In genomic region chr2:222318026-222318711, GRCh38 we compare ENCODE assay signal across 1 cellular context.
TF ChIP-seq lines count a peak whose summit lies in the region.

No MANE protein-coding gene starts in this region.

TF ChIP-seq in HEK293, 187 proteins besides CTCF, POLR2A, EP300 and RAD21 (continued from another document):
- TF ChIP-seq, protein P1, sequence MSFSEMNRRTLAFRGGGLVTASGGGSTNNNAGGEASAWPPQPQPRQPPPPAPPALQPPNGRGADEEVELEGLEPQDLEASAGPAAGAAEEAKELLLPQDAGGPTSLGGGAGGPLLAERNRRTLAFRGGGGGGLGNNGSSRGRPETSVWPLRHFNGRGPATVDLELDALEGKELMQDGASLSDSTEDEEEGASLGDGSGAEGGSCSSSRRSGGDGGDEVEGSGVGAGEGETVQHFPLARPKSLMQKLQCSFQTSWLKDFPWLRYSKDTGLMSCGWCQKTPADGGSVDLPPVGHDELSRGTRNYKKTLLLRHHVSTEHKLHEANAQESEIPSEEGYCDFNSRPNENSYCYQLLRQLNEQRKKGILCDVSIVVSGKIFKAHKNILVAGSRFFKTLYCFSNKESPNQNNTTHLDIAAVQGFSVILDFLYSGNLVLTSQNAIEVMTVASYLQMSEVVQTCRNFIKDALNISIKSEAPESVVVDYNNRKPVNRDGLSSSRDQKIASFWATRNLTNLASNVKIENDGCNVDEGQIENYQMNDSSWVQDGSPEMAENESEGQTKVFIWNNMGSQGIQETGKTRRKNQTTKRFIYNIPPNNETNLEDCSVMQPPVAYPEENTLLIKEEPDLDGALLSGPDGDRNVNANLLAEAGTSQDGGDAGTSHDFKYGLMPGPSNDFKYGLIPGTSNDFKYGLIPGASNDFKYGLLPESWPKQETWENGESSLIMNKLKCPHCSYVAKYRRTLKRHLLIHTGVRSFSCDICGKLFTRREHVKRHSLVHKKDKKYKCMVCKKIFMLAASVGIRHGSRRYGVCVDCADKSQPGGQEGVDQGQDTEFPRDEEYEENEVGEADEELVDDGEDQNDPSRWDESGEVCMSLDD (tag by site-specific recombination; IDR thresholded peaks at IDR 0.05) = no peak
- TF ChIP-seq ZNF596 (tag by site-specific recombination; IDR thresholded peaks at IDR 0.05) (no peak), KLF10 (tag by site-specific recombination; IDR thresholded peaks at IDR 0.05) (no peak), ZNF555 (tag by site-specific recombination; conservative IDR thresholded peaks at IDR 0.05) (no peak), ZNF654 (tag by site-specific recombination; IDR thresholded peaks at IDR 0.05; ENCODE audit: low read depth) (peak; percentile 61), ZNF157 (tag by site-specific recombination; IDR thresholded peaks at IDR 0.05) (no peak), HOXD13 (CRISPR knock-in tag; IDR thresholded peaks at IDR 0.05; ENCODE audit: borderline replicate concordance) (no peak), ZNF600 (tag by site-specific recombination; IDR thresholded peaks at IDR 0.05) (peak; percentile 73; the same call in 1 of the 2 replicates), ZFP37 (tag by site-specific recombination; IDR thresholded peaks at IDR 0.05) (no peak), SCRT2 (tag by site-specific recombination; IDR thresholded peaks at IDR 0.05) (peak; percentile 61; the same call in 1 of the 2 replicates), ZBTB49 (tag by site-specific recombination; IDR thresholded peaks at IDR 0.05; ENCODE audit: low read depth) (no peak), ZNF335 (tag by site-specific recombination; conservative IDR thresholded peaks at IDR 0.05) (peak; percentile 87), ZNF223 (tag by site-specific recombination; IDR thresholded peaks at IDR 0.05) (no peak), ZNF571 (tag by site-specific recombination; IDR thresholded peaks at IDR 0.05) (no peak), ZNF175 (tag by site-specific recombination; IDR thresholded peaks at IDR 0.05) (no peak), ZBTB26 (tag by site-specific recombination; optimal IDR thresholded peaks at IDR 0.05) (peak; percentile 88), SCRT1 (tag by site-specific recombination; IDR thresholded peaks at IDR 0.05; ENCODE audit: borderline replicate concordance) (no peak), SP3 (tag by site-specific recombination; IDR thresholded peaks at IDR 0.05) (no peak), ZBTB1 (tag by site-specific recombination; IDR thresholded peaks at IDR 0.05) (no peak), HOXC10 (CRISPR knock-in tag; IDR thresholded peaks at IDR 0.05) (no peak), ZFP69B (tag by site-specific recombination; IDR thresholded peaks at IDR 0.05) (peak; percentile 90), ZNF830 (tag by site-specific recombination; IDR thresholded peaks at IDR 0.05; ENCODE audit: low read depth) (no peak), ZBTB8A (tag by site-specific recombination; IDR thresholded peaks at IDR 0.05) (peak; percentile 95), ZNF704 (tag by site-specific recombination; IDR thresholded peaks at IDR 0.05) (no peak), ZNF677 (tag by site-specific recombination; IDR thresholded peaks at IDR 0.05) (no peak), ZNF521 (tag by site-specific recombination; IDR thresholded peaks at IDR 0.05) (no peak), ZNF114 (tag by site-specific recombination; IDR thresholded peaks at IDR 0.05) (no peak)
- TF ChIP-seq, protein P2, sequence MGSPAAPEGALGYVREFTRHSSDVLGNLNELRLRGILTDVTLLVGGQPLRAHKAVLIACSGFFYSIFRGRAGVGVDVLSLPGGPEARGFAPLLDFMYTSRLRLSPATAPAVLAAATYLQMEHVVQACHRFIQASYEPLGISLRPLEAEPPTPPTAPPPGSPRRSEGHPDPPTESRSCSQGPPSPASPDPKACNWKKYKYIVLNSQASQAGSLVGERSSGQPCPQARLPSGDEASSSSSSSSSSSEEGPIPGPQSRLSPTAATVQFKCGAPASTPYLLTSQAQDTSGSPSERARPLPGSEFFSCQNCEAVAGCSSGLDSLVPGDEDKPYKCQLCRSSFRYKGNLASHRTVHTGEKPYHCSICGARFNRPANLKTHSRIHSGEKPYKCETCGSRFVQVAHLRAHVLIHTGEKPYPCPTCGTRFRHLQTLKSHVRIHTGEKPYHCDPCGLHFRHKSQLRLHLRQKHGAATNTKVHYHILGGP (tag by site-specific recombination; IDR thresholded peaks at IDR 0.05) = no peak
- TF ChIP-seq, protein P3, sequence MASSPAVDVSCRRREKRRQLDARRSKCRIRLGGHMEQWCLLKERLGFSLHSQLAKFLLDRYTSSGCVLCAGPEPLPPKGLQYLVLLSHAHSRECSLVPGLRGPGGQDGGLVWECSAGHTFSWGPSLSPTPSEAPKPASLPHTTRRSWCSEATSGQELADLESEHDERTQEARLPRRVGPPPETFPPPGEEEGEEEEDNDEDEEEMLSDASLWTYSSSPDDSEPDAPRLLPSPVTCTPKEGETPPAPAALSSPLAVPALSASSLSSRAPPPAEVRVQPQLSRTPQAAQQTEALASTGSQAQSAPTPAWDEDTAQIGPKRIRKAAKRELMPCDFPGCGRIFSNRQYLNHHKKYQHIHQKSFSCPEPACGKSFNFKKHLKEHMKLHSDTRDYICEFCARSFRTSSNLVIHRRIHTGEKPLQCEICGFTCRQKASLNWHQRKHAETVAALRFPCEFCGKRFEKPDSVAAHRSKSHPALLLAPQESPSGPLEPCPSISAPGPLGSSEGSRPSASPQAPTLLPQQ (tag by site-specific recombination; IDR thresholded peaks at IDR 0.05) = peak; percentile 96
- TF ChIP-seq, protein P4, sequence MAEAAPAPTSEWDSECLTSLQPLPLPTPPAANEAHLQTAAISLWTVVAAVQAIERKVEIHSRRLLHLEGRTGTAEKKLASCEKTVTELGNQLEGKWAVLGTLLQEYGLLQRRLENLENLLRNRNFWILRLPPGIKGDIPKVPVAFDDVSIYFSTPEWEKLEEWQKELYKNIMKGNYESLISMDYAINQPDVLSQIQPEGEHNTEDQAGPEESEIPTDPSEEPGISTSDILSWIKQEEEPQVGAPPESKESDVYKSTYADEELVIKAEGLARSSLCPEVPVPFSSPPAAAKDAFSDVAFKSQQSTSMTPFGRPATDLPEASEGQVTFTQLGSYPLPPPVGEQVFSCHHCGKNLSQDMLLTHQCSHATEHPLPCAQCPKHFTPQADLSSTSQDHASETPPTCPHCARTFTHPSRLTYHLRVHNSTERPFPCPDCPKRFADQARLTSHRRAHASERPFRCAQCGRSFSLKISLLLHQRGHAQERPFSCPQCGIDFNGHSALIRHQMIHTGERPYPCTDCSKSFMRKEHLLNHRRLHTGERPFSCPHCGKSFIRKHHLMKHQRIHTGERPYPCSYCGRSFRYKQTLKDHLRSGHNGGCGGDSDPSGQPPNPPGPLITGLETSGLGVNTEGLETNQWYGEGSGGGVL (tag by site-specific recombination; IDR thresholded peaks at IDR 0.05) = no peak
